Comparison of ENCODE assay signal across 8 cellular contexts in genomic region chr11:120337896-120338840, GRCh38. TPM values are rescaled to one million over a fixed set of nuclear protein-coding genes. Genes with fewer than 3 reads are reported as not detected.
DNase-seq lines count a peak whose midpoint lies in the region; ATAC-seq and TF ChIP-seq lines count a peak whose summit lies in the region.

No MANE protein-coding gene starts in this region.

- TF ChIP-seq CTCF in A673 (conservative IDR thresholded peaks at IDR 0.05; ENCODE audit: low read depth, low read length) = no peak
- TF ChIP-seq CTCF in GM23338 (conservative IDR thresholded peaks at IDR 0.05; ENCODE audit: low read depth in 2 of 2) = no peak
- no peak for TF ChIP-seq CTCF in activated CD8-positive, alpha-beta T cell treated with anti-CD3 and anti-CD28 coated beads for 36 hours (IDR thresholded peaks at IDR 0.05)

- peaks cover 64% of the 10 kb centered on the region for H3K79me2 ChIP-seq in GM23338 (replicated peaks; ENCODE audit: insufficient read depth)

- H3K9me2 ChIP-seq in GM23338 (ENCODE audit: insufficient read depth) = no peaks in the 10 kb centered on the region

- ATAC-seq in GM23338 (no peak), HG02798 (IDR thresholded peaks at IDR 0.05; ENCODE audit: poor library complexity, unreplicated experiment) (no peak)
- ATAC-seq in activated CD8-positive, alpha-beta T cell treated with anti-CD3 and anti-CD28 coated beads for 36 hours = no peak

- no peaks in the 10 kb centered on the region for H3F3A ChIP-seq in GM23338 (replicated peaks; ENCODE audit: low read depth)

- H3K36me3 ChIP-seq in A673 (ENCODE audit: insufficient read depth, low read length, poor library complexity, severe bottlenecking) = peaks cover 7% of the 10 kb centered on the region
- no peaks in the 10 kb centered on the region for H3K36me3 ChIP-seq in GM23338 (ENCODE audit: insufficient read depth)
- no peaks in the 10 kb centered on the region for H3K36me3 ChIP-seq in subcutaneous abdominal adipose tissue (ENCODE audit: control insufficient read depth in 5 of 5, insufficient read depth in 5 of 5, low read length in 5 of 5)
- H3K36me3 ChIP-seq in effector memory CD4-positive, alpha-beta T cell (ENCODE audit: control insufficient read depth, insufficient read depth, low read length) = no peaks in the 10 kb centered on the region

- peak overlapping the region; percentile 97 for H3K4me3 Mint-ChIP-seq in GM23338
- H3K4me3 Mint-ChIP-seq in activated CD8-positive, alpha-beta T cell treated with anti-CD3 and anti-CD28 coated beads for 36 hours = peak overlapping the region; percentile 86

- H4K20me1 ChIP-seq in GM23338 (replicated peaks; ENCODE audit: insufficient read depth) = 0 out of 2 replicates have a peak, but pooled peaks cover 5% of the 10 kb centered on the region

- no peak overlapping the region for H2AFZ ChIP-seq in GM23338

- H3K4me1 Mint-ChIP-seq in GM23338 = peaks cover 32% of the 10 kb centered on the region
- H3K4me1 Mint-ChIP-seq in activated CD8-positive, alpha-beta T cell treated with anti-CD3 and anti-CD28 coated beads for 36 hours (ENCODE audit: low read depth) = peaks cover 39% of the 10 kb centered on the region

- DNase-seq in A673 (ENCODE audit: low spot score) (peak; percentile 64), GM23338 (ENCODE audit: low spot score) (no peak), hepatic stellate cell (ENCODE audit: low spot score) (no peak)
- no peak for DNase-seq in activated CD8-positive, alpha-beta T cell treated with anti-CD3 and anti-CD28 coated beads for 36 hours
- no peak for DNase-seq in effector memory CD4-positive, alpha-beta T cell

- no peaks in the 10 kb centered on the region for H3K36me3 Mint-ChIP-seq in GM23338 (ENCODE audit: low read depth)
- peaks cover 2% of the 10 kb centered on the region for H3K36me3 Mint-ChIP-seq in activated CD8-positive, alpha-beta T cell treated with anti-CD3 and anti-CD28 coated beads for 36 hours (ENCODE audit: low read depth)

- no peak overlapping the region for H3K27ac Mint-ChIP-seq in GM23338
- no peak overlapping the region for H3K27ac Mint-ChIP-seq in activated CD8-positive, alpha-beta T cell treated with anti-CD3 and anti-CD28 coated beads for 36 hours

- peak overlapping the region in 4 of 5 donors; percentile 86 to 98 (median 94) for H3K9ac ChIP-seq in subcutaneous abdominal adipose tissue (ENCODE audit: low read length in 5 of 5)

- H3K4me2 ChIP-seq in GM23338 = peak overlapping the region; percentile 96

- no peaks in the 10 kb centered on the region for H3K9me3 Mint-ChIP-seq in GM23338
- peaks cover 5% of the 10 kb centered on the region for H3K9me3 Mint-ChIP-seq in activated CD8-positive, alpha-beta T cell treated with anti-CD3 and anti-CD28 coated beads for 36 hours

- BruUV-seq in A673 (replicated peaks; lab: Mats Ljungman, UMichigan) = no TSS peak

- intact Hi-C loops in A673 (cut with micrococcal nuclease; ENCODE audit: unreplicated experiment) = loop anchor here (5.0 to 10.0 kb wide), 4 partner anchors 64 to 617 kb away; no protein-coding TSS in a partner anchor
- intact Hi-C loops in activated CD8-positive, alpha-beta T cell treated with anti-CD3 and anti-CD28 coated beads for 36 hours (cut with micrococcal nuclease) = loop anchor here (10.0 kb wide), 2 partner anchors 97 to 147 kb away; no protein-coding TSS in a partner anchor

- CTCF ChIA-PET in A673 (lab: Charles Lee) = interaction anchor here (0.5 kb wide), 1 partner anchor 97 kb away, joined by 4 read pairs; no protein-coding TSS in a partner anchor
- CTCF ChIA-PET in activated CD8-positive, alpha-beta T cell treated with anti-CD3 and anti-CD28 coated beads for 36 hours (lab: Charles Lee) = interaction anchor here (0.7 to 2.0 kb wide), 4 partner anchors 10 to 347 kb away, joined by 3 to 4 read pairs (median 3); no protein-coding TSS in a partner anchor

- H3K27me3 ChIP-seq in A673 (replicated peaks; ENCODE audit: insufficient read depth, low read depth, low read length, poor library complexity) (no peaks in the 10 kb centered on the region), GM23338 (ENCODE audit: insufficient read depth) (no peaks in the 10 kb centered on the region), subcutaneous abdominal adipose tissue (ENCODE audit: control insufficient read depth in 5 of 5, insufficient read depth in 4 of 5, low read length in 5 of 5) (no peaks in the 10 kb centered on the region)
- peaks cover 22% of the 10 kb centered on the region for H3K27me3 ChIP-seq in effector memory CD4-positive, alpha-beta T cell (replicated peaks; ENCODE audit: control insufficient read depth, insufficient read depth, low read length, poor library complexity, severe bottlenecking)

- peaks cover 10% of the 10 kb centered on the region for H3K9me3 ChIP-seq in A673 (ENCODE audit: low read depth, low read length, poor library complexity, severe bottlenecking)
- no peaks in the 10 kb centered on the region for H3K9me3 ChIP-seq in iPS-18c (ENCODE audit: control insufficient read depth, insufficient read depth, low read length)
- H3K9me3 ChIP-seq in subcutaneous abdominal adipose tissue (ENCODE audit: control insufficient read depth in 5 of 5, low read length in 5 of 5) = no peaks in the 10 kb centered on the region
- H3K9me3 ChIP-seq in effector memory CD4-positive, alpha-beta T cell (ENCODE audit: control insufficient read depth, low read length) = no peaks in the 10 kb centered on the region

- H3K4me1 ChIP-seq in A673 (ENCODE audit: insufficient read depth, low read length, poor library complexity, severe bottlenecking) (peaks cover 24% of the 10 kb centered on the region), GM23338 (ENCODE audit: insufficient read depth) (peaks cover 35% of the 10 kb centered on the region), subcutaneous abdominal adipose tissue (ENCODE audit: control insufficient read depth in 5 of 5, insufficient read depth in 5 of 5, low read length in 5 of 5) (peaks cover 2 to 63% (median 50%) of the 10 kb centered on the region in 5 donors)
- peaks cover 19% of the 10 kb centered on the region for H3K4me1 ChIP-seq in effector memory CD4-positive, alpha-beta T cell (ENCODE audit: control insufficient read depth, insufficient read depth, low read length, poor library complexity, severe bottlenecking)

- peaks cover 4% of the 10 kb centered on the region for H3K27me3 Mint-ChIP-seq in GM23338 (ENCODE audit: insufficient read depth, low read depth, poor library complexity)
- H3K27me3 Mint-ChIP-seq in activated CD8-positive, alpha-beta T cell treated with anti-CD3 and anti-CD28 coated beads for 36 hours = peaks cover 54% of the 10 kb centered on the region

- H3K27ac ChIP-seq in A673 (ENCODE audit: low read depth, low read length, poor library complexity, severe bottlenecking) (peak overlapping the region; percentile 86), GM23338 (ENCODE audit: low read depth) (no peak overlapping the region), subcutaneous abdominal adipose tissue (ENCODE audit: low read depth, low read length) (peak overlapping the region; percentile 82)
- no peak overlapping the region for H3K27ac ChIP-seq in effector memory CD4-positive, alpha-beta T cell (ENCODE audit: insufficient read depth, low read length, poor library complexity, severe bottlenecking)

- POLR2A ChIA-PET in A673 (lab: Charles Lee; ENCODE audit: low non-redundant PET) = interaction anchor here (0.5 kb wide), 1 partner anchor 9 kb away, joined by 8 read pairs; no protein-coding TSS in a partner anchor
- POLR2A ChIA-PET in activated CD8-positive, alpha-beta T cell treated with anti-CD3 and anti-CD28 coated beads for 36 hours (lab: Charles Lee) = interaction anchor here (0.8 kb wide), 1 partner anchor 90 kb away, joined by 3 read pairs; no protein-coding TSS in a partner anchor

- peak overlapping the region; percentile 75 for H3K4me3 ChIP-seq in A673 (ENCODE audit: low read depth, low read length, poor library complexity, severe bottlenecking)
- peak overlapping the region; percentile 91 for H3K4me3 ChIP-seq in GM23338
- peak overlapping the region; percentile 88 for H3K4me3 ChIP-seq in iPS-18c (ENCODE audit: insufficient read depth, low read depth, low read length)
- peak overlapping the region; percentile 80 to 98 (median 91) for H3K4me3 ChIP-seq in subcutaneous abdominal adipose tissue (ENCODE audit: low read depth in 1 of 5, low read length in 5 of 5)
- no peak overlapping the region for H3K4me3 ChIP-seq in effector memory CD4-positive, alpha-beta T cell (ENCODE audit: insufficient read depth, low read depth, low read length, poor library complexity, severe bottlenecking)

TF ChIP-seq in GM23338, 12 proteins besides CTCF, POLR2A, EP300 and RAD21 (continues in another document):
- TF ChIP-seq CREB1 (CRISPR knock-in tag; IDR thresholded peaks at IDR 0.05; ENCODE audit: low read depth) (no peak), STAT1 (IDR thresholded peaks at IDR 0.05; ENCODE audit: unreplicated experiment) (no peak)

RNA-seq across cellular contexts. Expression of gene ARHGEF12, which starts 2.0 kb away (rescaled TPM):
- total RNA-seq in A673 (2021) = 122 and 132 TPM in 2 replicates
- total RNA-seq in GM23338 (2014; rRNA removed; shearing (Covaris generic)) = 35.4 and 38.9 TPM in 2 replicates
- polyA plus RNA-seq in GM23338 (2016; fragmentation: Nextera tagmentation; extraction: Ambion mirVana) = 8.5 and 9.0 TPM in 2 replicates
- 10 to 100 TPM in 1 of 2 experiments, 1 to 10 TPM in 1; 9.6 to 10.2 TPM for total RNA-seq in activated CD8-positive, alpha-beta T cell treated with anti-CD3 and anti-CD28 coated beads for 36 hours

RNA-seq across cellular contexts. Expression of gene TLCD5, which starts 13.1 kb away (rescaled TPM):
- 11.1 and 13.4 TPM in 2 replicates for total RNA-seq in A673 (2021)
- 8.5 and 10.0 TPM in 2 replicates for total RNA-seq in GM23338 (2014; rRNA removed; shearing (Covaris generic))
- polyA plus RNA-seq in GM23338 (2016; fragmentation: Nextera tagmentation; extraction: Ambion mirVana) = 4.9 and 5.2 TPM in 2 replicates
- under 1 TPM; 0.36 to 0.83 TPM for total RNA-seq in activated CD8-positive, alpha-beta T cell treated with anti-CD3 and anti-CD28 coated beads for 36 hours

Comparison
In these comparisons a context has a peak if more than half of its experiments do, and no peak if none do; other contexts are left out.
1. H3K27ac ChIP-seq: peak in A673 (single experiment) and subcutaneous abdominal adipose tissue (single experiment); none in GM23338 (single experiment) and effector memory CD4-positive, alpha-beta T cell (single experiment).